Comparison of ENCODE assay signal across 8 cellular contexts in genomic region chr21:14545906-14546480, GRCh38. TPM values are rescaled to one million over a fixed set of nuclear protein-coding genes. Genes with fewer than 3 reads are reported as not detected.
DNase-seq lines count a peak whose midpoint lies in the region; ATAC-seq, FAIRE-seq and TF ChIP-seq lines count a peak whose summit lies in the region.

TSS of gene SAMSN1 (minus strand) at chr21:14546315. CDS start at chr21:14546261, 54 bp downstream.

- H3K4me2 ChIP-seq in endothelial cell of umbilical vein (ENCODE audit: insufficient read depth, low read length) = peak within 1 kb of the TSS; percentile 99

- H3K79me2 ChIP-seq in endothelial cell of umbilical vein (ENCODE audit: control insufficient read depth, insufficient read depth, low read length) = peaks cover 26% of the 10 kb centered on the region

- FAIRE-seq in endothelial cell of umbilical vein (lab: Jason Lieb, UNC) = peak; percentile 67

- peak within 1 kb of the TSS; percentile 79 for H3K27ac ChIP-seq in endothelial cell of umbilical vein (ENCODE audit: insufficient read depth, low read depth, low read length)

- TF ChIP-seq POLR2A in endothelial cell of umbilical vein (IDR thresholded peaks at IDR 0.05; ENCODE audit: low read depth, low read length) = peak; percentile 69

- peak within 1 kb of the TSS; percentile 12 to 91 (median 49) for H3K4me3 ChIP-seq in endothelial cell of umbilical vein (replicated peaks in 1 of 3; ENCODE audit: insufficient read depth in 1 of 3, low read depth in 1 of 3, low read length in 3 of 3)

- CTCF ChIA-PET in endothelial cell of umbilical vein (lab: Charles Lee) = interaction anchor here (0.7 kb wide), 1 partner anchor 192 kb away, joined by 4 read pairs; no protein-coding TSS in a partner anchor

- H3K9me1 ChIP-seq in endothelial cell of umbilical vein (replicated peaks; ENCODE audit: control insufficient read depth, extremely low read depth, insufficient read depth, low read length) = no peaks in the 10 kb centered on the region

- H3K4me1 ChIP-seq in endothelial cell of umbilical vein (ENCODE audit: control insufficient read depth, extremely low read depth, insufficient read depth, low read length) = peaks cover 45% of the 10 kb centered on the region

- ATAC-seq in HG03442 (IDR thresholded peaks at IDR 0.05; ENCODE audit: unreplicated experiment) = peak; percentile 80

- peak; percentile 59 for DNase-seq in activated gamma-delta T cell treated with Interleukin-2 at 50 U/mL for 16 hours
- no peak for DNase-seq in activated gamma-delta T cell (lab: John Stamatoyannopoulos, UW)
- DNase-seq in activated CD4-positive, CD25-positive, alpha-beta regulatory T cell treated with anti-CD3 and anti-CD28 coated beads, Interleukin-2, amount 50 U/mL, for 16 hours (ENCODE audit: low read depth, low spot score) = peak; percentile 51
- peak; percentile 85 for DNase-seq in endothelial cell of umbilical vein (ENCODE audit: low read depth, low spot score)
- peak; percentile 18 to 48 for DNase-seq in stimulated activated CD4-positive, alpha-beta T cell treated with anti-CD3 and anti-CD28 coated beads, Interleukin-1b, Interleukin-23, amount 100 ng/mL, for 4 hours (ENCODE audit: low read depth in 2 of 2)
- DNase-seq in epidermal melanocyte (ENCODE audit: insufficient read length, low spot score) = no peak
- DNase-seq in A172 (ENCODE audit: low spot score) = no peak

- no peak for TF ChIP-seq CTCF in endothelial cell of umbilical vein (IDR thresholded peaks at IDR 0.05; ENCODE audit: extremely low read depth in 1 of 2, insufficient read depth in 1 of 2, low read depth in 1 of 2, low read length in 2 of 2)

- H2AFZ ChIP-seq in endothelial cell of umbilical vein (ENCODE audit: low read depth, low read length) = peak within 1 kb of the TSS; percentile 34

- H4K20me1 ChIP-seq in endothelial cell of umbilical vein (replicated peaks; ENCODE audit: control insufficient read depth, extremely low read depth, insufficient read depth, low read length) = no peaks in the 10 kb centered on the region

- no peaks in the 10 kb centered on the region for H3K9me3 ChIP-seq in endothelial cell of umbilical vein (replicated peaks; ENCODE audit: control insufficient read depth, insufficient read depth, low read length)

- BruUV-seq in endothelial cell of umbilical vein (replicated peaks; lab: Mats Ljungman, UMichigan) = no TSS peak

- dilution Hi-C loops in endothelial cell of umbilical vein (cut with MboI; ENCODE audit: extremely low pct_ligation_motif_present, low sequenced_read_pairs) = no loop called here

- POLR2A ChIA-PET in endothelial cell of umbilical vein (lab: Charles Lee) = no interaction called here

- H3K36me3 ChIP-seq in endothelial cell of umbilical vein (ENCODE audit: control insufficient read depth in 2 of 2, extremely low read depth in 1 of 2, insufficient read depth in 2 of 2, low read length in 2 of 2) = no peaks in the 10 kb centered on the region

- peak within 1 kb of the TSS; percentile 80 for H3K9ac ChIP-seq in endothelial cell of umbilical vein (replicated peaks; ENCODE audit: extremely low read depth, insufficient read depth, low read length)

- intact Hi-C loops in endothelial cell of umbilical vein (cut with micrococcal nuclease) = loop anchor here (1.0 to 10.0 kb wide), 5 partner anchors 57 to 515 kb away; partner anchors contain the start of gene HSPA13

- no peaks in the 10 kb centered on the region for H3K27me3 ChIP-seq in endothelial cell of umbilical vein (ENCODE audit: control insufficient read depth in 2 of 2, insufficient read depth in 2 of 2, low read length in 2 of 2)

TF ChIP-seq in endothelial cell of umbilical vein, 7 proteins besides CTCF, POLR2A, EP300 and RAD21:
- TF ChIP-seq JUN (IDR thresholded peaks at IDR 0.05; ENCODE audit: borderline replicate concordance, insufficient read depth, insufficient read length, low read depth) = peak; percentile 63
- no peak for TF ChIP-seq MAX (IDR thresholded peaks at IDR 0.05; ENCODE audit: insufficient read depth, insufficient read length)
- TF ChIP-seq FOS (IDR thresholded peaks at IDR 0.05; ENCODE audit: borderline replicate concordance, insufficient read depth, low read length) = peak; percentile 27
- TF ChIP-seq POLR2AphosphoS5 (IDR thresholded peaks at IDR 0.05; ENCODE audit: insufficient read depth, low read depth, low read length) = peak; percentile 74
- TF ChIP-seq GATA2 (IDR thresholded peaks at IDR 0.05; ENCODE audit: insufficient read depth, insufficient read length, low read depth, low read length) = peak; percentile 96
- no peak for TF ChIP-seq EZH2 (IDR thresholded peaks at IDR 0.05; ENCODE audit: borderline replicate concordance, low read depth, low read length, severe bottlenecking)
- no peak for TF ChIP-seq MYC (IDR thresholded peaks at IDR 0.05; ENCODE audit: low read depth, low read length)

RNA-seq across cellular contexts. Expression of gene SAMSN1, which starts in this region (rescaled TPM):
- total RNA-seq in endothelial cell of umbilical vein = 5.3 and 8.0 TPM in 2 replicates
- polyA plus RNA-seq in endothelial cell of umbilical vein = 1.5 and 2.5 TPM in 2 replicates
- polyA plus RNA-seq in endothelial cell of umbilical vein (2011; cell fraction: cytosol; rRNA removed) = 3.2 and 3.7 TPM in 2 replicates
- polyA plus RNA-seq in endothelial cell of umbilical vein (2011; cell fraction: nucleus; rRNA removed) = 6.2 and 8.4 TPM in 2 replicates
- polyA plus RNA-seq in endothelial cell of umbilical vein (2012) = 4.5 and 11.0 TPM in 2 replicates
- 2.4 and 7.4 TPM in 2 replicates for polyA minus RNA-seq in endothelial cell of umbilical vein
- polyA minus RNA-seq in endothelial cell of umbilical vein (2011; cell fraction: cytosol; rRNA and poly(A)+ RNA removed) = not detected
- polyA minus RNA-seq in endothelial cell of umbilical vein (2011; cell fraction: nucleus; rRNA and poly(A)+ RNA removed) = 8.4 and 10.6 TPM in 2 replicates
- not detected in 2 replicates for total RNA-seq in A172 (2014; rRNA removed; shearing (Covaris generic))

Comparison
In these comparisons a context has a peak if more than half of its experiments do, and no peak if none do; other contexts are left out.
1. DNase-seq: peak in activated gamma-delta T cell treated with Interleukin-2 at 50 U/mL for 16 hours (single experiment), activated CD4-positive, CD25-positive, alpha-beta regulatory T cell treated with anti-CD3 and anti-CD28 coated beads, Interleukin-2, amount 50 U/mL, for 16 hours (single experiment), endothelial cell of umbilical vein (single experiment) and stimulated activated CD4-positive, alpha-beta T cell treated with anti-CD3 and anti-CD28 coated beads, Interleukin-1b, Interleukin-23, amount 100 ng/mL, for 4 hours (2 of 2); none in activated gamma-delta T cell (single experiment), epidermal melanocyte (single experiment) and A172 (single experiment).